Comparison of ENCODE assay signal across 12 cellular contexts in genomic region chr11:67368621-67369020, GRCh38. TPM values are rescaled to one million over a fixed set of nuclear protein-coding genes. Genes with fewer than 3 reads are reported as not detected.
DNase-seq lines count a peak whose midpoint lies in the region; ATAC-seq, FAIRE-seq and TF ChIP-seq lines count a peak whose summit lies in the region.
"Had no signal": no experiment of that assay in that cellular context is flagged by ENCODE, and none has a peak within 500 bp of the region (broad histone marks: within the 10 kb centered on the region; RNA-seq: fewer than 3 reads in every experiment).

No MANE protein-coding gene starts in this region.

- H3K27me3 Mint-ChIP-seq in CD8-positive, alpha-beta T cell (ENCODE audit: low read depth), result peaks cover 3% of the 10 kb centered on the region
- H3K27me3 Mint-ChIP-seq in astrocyte (ENCODE audit: low read depth, unreplicated experiment), result no peaks in the 10 kb centered on the region

- peaks cover 72% of the 10 kb centered on the region for H3K4me1 Mint-ChIP-seq in CD8-positive, alpha-beta T cell (ENCODE audit: low read depth)
- H3K4me1 Mint-ChIP-seq in astrocyte (ENCODE audit: low read depth, unreplicated experiment), result peaks cover 50% of the 10 kb centered on the region

- no peak overlapping the region for H3K4me3 Mint-ChIP-seq in CD8-positive, alpha-beta T cell
- no peak overlapping the region for H3K4me3 Mint-ChIP-seq in astrocyte (ENCODE audit: unreplicated experiment)

- H3K27ac ChIP-seq in CD8-positive, alpha-beta T cell (ENCODE audit: low read depth, low read length), result no peak overlapping the region
- H3K27ac ChIP-seq in astrocyte (ENCODE audit: low read depth, low read length), result no peak overlapping the region

- no peaks in the 10 kb centered on the region for H3K9me3 Mint-ChIP-seq in CD8-positive, alpha-beta T cell
- no peaks in the 10 kb centered on the region for H3K9me3 Mint-ChIP-seq in astrocyte (ENCODE audit: unreplicated experiment)

- intact Hi-C loops in CD8-positive, alpha-beta T cell (cut with DNase I, micrococcal nuclease), result no loop called here

- peaks cover 87% of the 10 kb centered on the region for H3K79me2 ChIP-seq in astrocyte (ENCODE audit: insufficient read depth, low read length)

- H3K9ac ChIP-seq in astrocyte (ENCODE audit: low read length) (no peak overlapping the region), skeletal muscle satellite cell (ENCODE audit: low read depth, low read length) (peak overlapping the region; percentile 19)

- H2AFZ ChIP-seq in astrocyte (ENCODE audit: low read depth, low read length), result no peak overlapping the region

- H3K36me3 ChIP-seq in CD8-positive, alpha-beta T cell (ENCODE audit: insufficient read depth, low read length), result no peaks in the 10 kb centered on the region
- H3K36me3 ChIP-seq in astrocyte (ENCODE audit: insufficient read depth, low read length) (peaks cover 14% of the 10 kb centered on the region), skeletal muscle satellite cell (ENCODE audit: insufficient read depth, low read length) (peaks cover 38% of the 10 kb centered on the region)

- no peaks in the 10 kb centered on the region for H3K27me3 ChIP-seq in CD8-positive, alpha-beta T cell (ENCODE audit: insufficient read depth, low read length)
- H3K27me3 ChIP-seq in astrocyte (ENCODE audit: insufficient read depth, low read length) (no peaks in the 10 kb centered on the region), skeletal muscle satellite cell (ENCODE audit: control insufficient read depth, insufficient read depth, low read length) (no peaks in the 10 kb centered on the region)

- DNase-seq in CD8-positive, alpha-beta T cell, result peak in 1 of 7 experiments; percentile 22
- no peak for DNase-seq in astrocyte (ENCODE audit: low read depth)
- DNase-seq in ureter (ENCODE audit: low spot score), result no peak
- DNase-seq: amniotic stem cell, cortex of kidney, NCI-H1417 treated with DMSO at 0.1 percent for 48 hours, NCI-H524 treated with DMSO at 0.1 percent for 48 hours had no signal

- no peak for ATAC-seq in CD8-positive, alpha-beta T cell
- ATAC-seq in GM21447 (IDR thresholded peaks at IDR 0.05; ENCODE audit: unreplicated experiment), result peak; percentile 54
- no peak for ATAC-seq in GM18861 (IDR thresholded peaks at IDR 0.05; ENCODE audit: unreplicated experiment)
- ATAC-seq in GM21367 (IDR thresholded peaks at IDR 0.05; ENCODE audit: unreplicated experiment), result no peak

- no peaks in the 10 kb centered on the region for H3K9me3 ChIP-seq in CD8-positive, alpha-beta T cell (ENCODE audit: low read length)
- H3K9me3 ChIP-seq in astrocyte (ENCODE audit: insufficient read depth, low read depth, low read length) (no peaks in the 10 kb centered on the region), skeletal muscle satellite cell (replicated peaks; ENCODE audit: low read length) (no peaks in the 10 kb centered on the region)

- H3K27ac Mint-ChIP-seq in CD8-positive, alpha-beta T cell, result peak overlapping the region; percentile 32
- no peak overlapping the region for H3K27ac Mint-ChIP-seq in astrocyte (ENCODE audit: unreplicated experiment)

- H3K4me3 ChIP-seq in CD8-positive, alpha-beta T cell (ENCODE audit: low read depth, low read length), result no peak overlapping the region
- H3K4me3 ChIP-seq in astrocyte (ENCODE audit: insufficient read depth, low read depth, low read length), result no peak overlapping the region
- H3K4me3 ChIP-seq in skeletal muscle satellite cell (ENCODE audit: low read length), result peak overlapping the region; percentile 17

- H3K4me2 ChIP-seq in astrocyte (ENCODE audit: low read length), result peak overlapping the region; percentile 93
- peak overlapping the region; percentile 79 for H3K4me2 ChIP-seq in skeletal muscle satellite cell (ENCODE audit: low read length)

- FAIRE-seq in astrocyte (lab: Jason Lieb, UNC), result no peak

- peaks cover 82% of the 10 kb centered on the region for H4K20me1 ChIP-seq in astrocyte (ENCODE audit: insufficient read depth, low read length)

- CTCF ChIA-PET in CD8-positive, alpha-beta T cell (lab: Charles Lee), result interaction anchor here (26.2 to 40.7 kb wide), 2 partner anchors 7 to 10 kb away, joined by 1319 read pairs; partner anchors contain the start of genes CLCF1, POLD4 and RAD9A

- POLR2A ChIA-PET in CD8-positive, alpha-beta T cell (lab: Charles Lee), result no interaction called here

- TF ChIP-seq CTCF in CD8-positive, alpha-beta T cell (IDR thresholded peaks at IDR 0.05), result no peak
- no peak for TF ChIP-seq CTCF in astrocyte (IDR thresholded peaks at IDR 0.05; ENCODE audit: insufficient read depth, low read depth, low read length)

- peaks cover 60% of the 10 kb centered on the region for H3K4me1 ChIP-seq in CD8-positive, alpha-beta T cell (ENCODE audit: insufficient read depth, low read length)
- H3K4me1 ChIP-seq in astrocyte (ENCODE audit: insufficient read depth, low read length) (peaks cover 60% of the 10 kb centered on the region), skeletal muscle satellite cell (ENCODE audit: control insufficient read depth, insufficient read depth, low read length) (peaks cover 61% of the 10 kb centered on the region)

- peaks cover 6% of the 10 kb centered on the region for H3K36me3 Mint-ChIP-seq in CD8-positive, alpha-beta T cell
- peaks cover 17% of the 10 kb centered on the region for H3K36me3 Mint-ChIP-seq in astrocyte (ENCODE audit: low read depth, unreplicated experiment)

RNA-seq across cellular contexts. Expression of gene CLCF1, which starts 4.8 kb away (rescaled TPM):
- total RNA-seq in CD8-positive, alpha-beta T cell, result 1 to 10 TPM; 7.1 to 7.8 TPM
- 17.4 and 17.6 TPM in 2 replicates for total RNA-seq in astrocyte
- 6.3 and 7.0 TPM in 2 replicates for total RNA-seq in skeletal muscle satellite cell (2012; rRNA removed)
- 1.4 TPM for total RNA-seq in ureter

RNA-seq across cellular contexts. Expression of gene POLD4, which starts 15.3 kb away (rescaled TPM):
- 10 to 100 TPM; 32.4 to 41.9 TPM for total RNA-seq in CD8-positive, alpha-beta T cell
- total RNA-seq in astrocyte, result 53.5 and 69.2 TPM in 2 replicates
- total RNA-seq in skeletal muscle satellite cell (2012; rRNA removed), result 62.0 and 85.7 TPM in 2 replicates
- 57.9 TPM for total RNA-seq in ureter

RNA-seq across cellular contexts. Expression of gene RAD9A, which starts 23.2 kb away (rescaled TPM):
- 10 to 100 TPM; 13.7 to 14.1 TPM for total RNA-seq in CD8-positive, alpha-beta T cell
- 9.2 and 9.4 TPM in 2 replicates for total RNA-seq in astrocyte
- 3.0 and 3.9 TPM in 2 replicates for total RNA-seq in skeletal muscle satellite cell (2012; rRNA removed)
- total RNA-seq in ureter, result 26.1 TPM

RNA-seq across cellular contexts. Expression of gene PPP1CA, which starts 33.0 kb away (rescaled TPM):
- total RNA-seq in CD8-positive, alpha-beta T cell, result 10 to 100 TPM; 40.5 to 42.2 TPM
- total RNA-seq in astrocyte, result 157 and 159 TPM in 2 replicates
- 193 and 211 TPM in 2 replicates for total RNA-seq in skeletal muscle satellite cell (2012; rRNA removed)
- total RNA-seq in ureter, result 124 TPM

RNA-seq across cellular contexts. Expression of gene TBC1D10C, which starts 35.3 kb away (rescaled TPM):
- 100 to 1,000 TPM; 197 to 201 TPM for total RNA-seq in CD8-positive, alpha-beta T cell
- 0.16 TPM in 1 of 2 replicates, not detected in the other for total RNA-seq in astrocyte
- total RNA-seq in skeletal muscle satellite cell (2012; rRNA removed), result not detected in 2 replicates
- total RNA-seq in ureter, result 3.6 TPM
- total RNA-seq: fibroblast of lung had no signal
